Comparison of ENCODE assay signal across 8 cellular contexts in the genomic region with DNA sequence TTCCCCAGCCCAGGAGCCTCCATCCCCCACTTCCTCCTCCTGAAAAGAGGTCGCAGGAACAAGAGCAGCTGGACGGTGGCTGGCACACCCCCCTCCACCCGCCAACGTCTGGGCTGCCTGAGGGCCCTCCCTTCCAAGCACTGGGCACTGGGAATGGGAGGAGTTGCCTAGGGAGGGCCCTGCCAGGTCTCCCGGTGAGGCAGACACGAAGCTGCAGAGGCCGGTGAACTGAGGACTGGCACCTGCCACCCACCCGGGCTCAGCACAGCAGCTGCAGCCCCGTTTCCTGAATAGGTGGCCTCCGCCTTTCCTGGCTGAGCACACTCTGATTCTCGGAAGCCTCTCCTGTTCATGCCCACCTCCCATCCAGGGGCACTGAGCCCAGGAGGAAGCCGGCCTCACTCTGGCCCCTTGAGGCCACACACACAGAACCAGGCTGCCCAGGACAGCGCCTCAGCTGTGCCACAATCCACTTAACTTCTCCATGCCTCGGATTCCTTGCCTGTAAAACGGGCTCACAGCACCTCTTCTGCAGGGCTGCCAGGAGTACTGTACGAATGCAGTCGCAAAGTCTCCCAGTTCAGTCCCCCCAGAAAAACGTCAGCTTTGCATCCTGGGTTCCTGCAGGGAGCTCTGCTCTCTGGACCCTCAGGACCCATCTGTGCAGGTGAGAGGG. TPM values are rescaled to one million over a fixed set of nuclear protein-coding genes. Genes with fewer than 3 reads are reported as not detected.
A peak's percentile ranks its signal among the peaks of the same experiment; 100 is the strongest.
DNase-seq lines count a peak whose midpoint lies in the region; ATAC-seq, FAIRE-seq and TF ChIP-seq lines count a peak whose summit lies in the region.

No MANE protein-coding gene starts in this region.

- no peak overlapping the region for H2BK12ac ChIP-seq in neuronal stem cell (ENCODE audit: low read length)

- H3K4me2 ChIP-seq in endothelial cell of umbilical vein (ENCODE audit: insufficient read depth, low read length) (peak overlapping the region; percentile 56), neuronal stem cell (ENCODE audit: insufficient read depth, low read length, poor library complexity, severe bottlenecking) (peak overlapping the region; percentile 100)

- peak overlapping the region; percentile 91 for H2AK5ac ChIP-seq in neuronal stem cell (ENCODE audit: low read depth, low read length)

- DNase-seq in DMS79 treated with DMSO at 0.1 percent for 48 hours (lab: John Stamatoyannopoulos, UW) (peak; percentile 13), NCI-H345 treated with DMSO at 0.1 percent for 48 hours (lab: John Stamatoyannopoulos, UW; ENCODE audit: unreplicated experiment) (peak; percentile 60), endothelial cell of umbilical vein (ENCODE audit: low read depth, low spot score) (peak; percentile 31), neuronal stem cell (ENCODE audit: low spot score) (no peak), cortex of kidney (lab: John Stamatoyannopoulos, UW) (no peak), NOMO-1 treated with DMSO at 0.1 percent for 48 hours (lab: John Stamatoyannopoulos, UW; ENCODE audit: unreplicated experiment) (no peak), NCI-H1436 treated with DMSO at 0.1 percent for 48 hours (lab: John Stamatoyannopoulos, UW) (no peak)

- H3K27ac ChIP-seq in endothelial cell of umbilical vein (ENCODE audit: insufficient read depth, low read depth, low read length) (no peak overlapping the region), neuronal stem cell (replicated peaks; ENCODE audit: low read length) (no peak overlapping the region)

- TF ChIP-seq POLR2A in endothelial cell of umbilical vein (IDR thresholded peaks at IDR 0.05; ENCODE audit: low read depth, low read length), result no peak

- no peak overlapping the region for H3K9ac ChIP-seq in endothelial cell of umbilical vein (replicated peaks; ENCODE audit: extremely low read depth, insufficient read depth, low read length)
- H3K9ac ChIP-seq in neuronal stem cell (ENCODE audit: low read depth, low read length, poor library complexity), result peak overlapping the region; percentile 86

- peaks cover 41% of the 10 kb centered on the region for H3K4me1 ChIP-seq in endothelial cell of umbilical vein (ENCODE audit: control insufficient read depth, extremely low read depth, insufficient read depth, low read length)
- H3K4me1 ChIP-seq in neuronal stem cell (ENCODE audit: control insufficient read depth in 2 of 2, insufficient read depth in 1 of 2, low read depth in 1 of 2, low read length in 2 of 2), result peaks cover 8 to 40% of the 10 kb centered on the region in 2 donors

- no peaks in the 10 kb centered on the region for H4K20me1 ChIP-seq in endothelial cell of umbilical vein (replicated peaks; ENCODE audit: control insufficient read depth, extremely low read depth, insufficient read depth, low read length)

- no peak overlapping the region for H2BK15ac ChIP-seq in neuronal stem cell (ENCODE audit: low read length)

- no peak overlapping the region for H3K4ac ChIP-seq in neuronal stem cell (ENCODE audit: low read length)

- peak; percentile 38 for FAIRE-seq in endothelial cell of umbilical vein (lab: Jason Lieb, UNC)

- dilution Hi-C loops in endothelial cell of umbilical vein (cut with MboI; ENCODE audit: extremely low pct_ligation_motif_present, low sequenced_read_pairs), result no loop called here

- peak overlapping the region; percentile 91 for H3K23ac ChIP-seq in neuronal stem cell (ENCODE audit: low read depth, low read length, poor library complexity)

- H3K9me3 ChIP-seq in endothelial cell of umbilical vein (replicated peaks; ENCODE audit: control insufficient read depth, insufficient read depth, low read length), result no peaks in the 10 kb centered on the region
- peaks cover 0 to 2% of the 10 kb centered on the region in 2 donors for H3K9me3 ChIP-seq in neuronal stem cell (replicated peaks in 1 of 2; ENCODE audit: control insufficient read depth in 2 of 2, insufficient read depth in 1 of 2, low read depth in 1 of 2, low read length in 2 of 2)

- H3K27me3 ChIP-seq in endothelial cell of umbilical vein (ENCODE audit: control insufficient read depth in 2 of 2, insufficient read depth in 2 of 2, low read length in 2 of 2) (no peaks in the 10 kb centered on the region), neuronal stem cell (ENCODE audit: control insufficient read depth in 3 of 3, insufficient read depth in 3 of 3, low read depth in 1 of 3, low read length in 3 of 3) (peaks cover 4 to 38% (median 24%) of the 10 kb centered on the region in 3 experiments)

- intact Hi-C loops in endothelial cell of umbilical vein (cut with micrococcal nuclease), result loop anchor here (2.0 kb wide), 1 partner anchor 16 kb away; a partner anchor contains a TSS

- POLR2A ChIA-PET in endothelial cell of umbilical vein (lab: Charles Lee), result no interaction called here

- TF ChIP-seq CTCF in endothelial cell of umbilical vein (IDR thresholded peaks at IDR 0.05; ENCODE audit: extremely low read depth in 1 of 2, insufficient read depth in 1 of 2, low read depth in 1 of 2, low read length in 2 of 2), result no peak

- H4K8ac ChIP-seq in neuronal stem cell (ENCODE audit: low read depth, low read length), result no peak overlapping the region

- H2BK5ac ChIP-seq in neuronal stem cell (ENCODE audit: low read length), result no peak overlapping the region

- no peaks in the 10 kb centered on the region for H3K9me1 ChIP-seq in endothelial cell of umbilical vein (replicated peaks; ENCODE audit: control insufficient read depth, extremely low read depth, insufficient read depth, low read length)

- no peak overlapping the region for H4K91ac ChIP-seq in neuronal stem cell (ENCODE audit: low read depth, low read length, poor library complexity)

- BruUV-seq in endothelial cell of umbilical vein (replicated peaks; lab: Mats Ljungman, UMichigan), result no TSS peak

- no CpG with 5 or more reads among the region's 18 CpGs for WGBS in neuronal stem cell (ENCODE audit: extremely low coverage in 2 of 2, insufficient read length in 2 of 2, insufficient replicate concordance in 1 of 2), 2 donors

- H2AFZ ChIP-seq in endothelial cell of umbilical vein (ENCODE audit: low read depth, low read length) (no peak overlapping the region), neuronal stem cell (ENCODE audit: low read length) (no peak overlapping the region)

- no peak for ATAC-seq in HG03469 (IDR thresholded peaks at IDR 0.05; ENCODE audit: unreplicated experiment)

- CTCF ChIA-PET in endothelial cell of umbilical vein (lab: Charles Lee), result interaction anchor here (0.5 to 5.2 kb wide), 7 partner anchors 9 to 258 kb away, joined by 3 to 58 read pairs (median 4); no protein-coding TSS in a partner anchor

- H3K14ac ChIP-seq in neuronal stem cell (ENCODE audit: low read length), result no peak overlapping the region

- H3K79me2 ChIP-seq in endothelial cell of umbilical vein (ENCODE audit: control insufficient read depth, insufficient read depth, low read length), result peaks cover 33% of the 10 kb centered on the region

- H3K79me1 ChIP-seq in neuronal stem cell (ENCODE audit: low read depth, low read length), result peaks cover 7% of the 10 kb centered on the region

- H3K18ac ChIP-seq in neuronal stem cell (ENCODE audit: low read length), result peak overlapping the region; percentile 83

- H3K36me3 ChIP-seq in endothelial cell of umbilical vein (ENCODE audit: control insufficient read depth in 2 of 2, extremely low read depth in 1 of 2, insufficient read depth in 2 of 2, low read length in 2 of 2) (peaks cover 0 to 7% of the 10 kb centered on the region in 2 experiments), neuronal stem cell (replicated peaks in 1 of 2; ENCODE audit: control insufficient read depth in 2 of 2, insufficient read depth in 2 of 2, low read length in 2 of 2) (peaks cover 0 to 4% of the 10 kb centered on the region in 2 donors)

- H3K4me3 ChIP-seq in endothelial cell of umbilical vein (replicated peaks in 1 of 3; ENCODE audit: insufficient read depth in 1 of 3, low read depth in 1 of 3, low read length in 3 of 3) (peak overlapping the region; percentile 28 to 54 (median 44)), neuronal stem cell (ENCODE audit: low read length in 2 of 2) (peak overlapping the region; percentile 82 to 88)

- H2BK120ac ChIP-seq in neuronal stem cell (ENCODE audit: low read depth, low read length), result no peak overlapping the region

RNA-seq across cellular contexts. Expression of a gene that starts 1.3 kb away (rescaled TPM):
- total RNA-seq in endothelial cell of umbilical vein, result 157 and 181 TPM in 2 replicates
- polyA plus RNA-seq in endothelial cell of umbilical vein, result 115 and 144 TPM in 2 replicates
- 36.8 and 76.5 TPM in 2 replicates for polyA plus RNA-seq in endothelial cell of umbilical vein (2011; cell fraction: cytosol; rRNA removed)
- polyA plus RNA-seq in endothelial cell of umbilical vein (2011; cell fraction: nucleus; rRNA removed), result 315 and 318 TPM in 2 replicates
- polyA plus RNA-seq in endothelial cell of umbilical vein (2012), result 82.5 and 142 TPM in 2 replicates
- 15.9 and 21.7 TPM in 2 replicates for polyA minus RNA-seq in endothelial cell of umbilical vein
- polyA minus RNA-seq in endothelial cell of umbilical vein (2011; cell fraction: cytosol; rRNA and poly(A)+ RNA removed), result 49.1 TPM
- 24.8 and 73.7 TPM in 2 replicates for polyA minus RNA-seq in endothelial cell of umbilical vein (2011; cell fraction: nucleus; rRNA and poly(A)+ RNA removed)
- polyA plus RNA-seq in neuronal stem cell (2013, experiment 1 of 2), result 41.2 TPM
- 37.6 TPM for polyA plus RNA-seq in neuronal stem cell (2013, experiment 2 of 2)

RNA-seq across cellular contexts. Expression of a gene that starts 9.2 kb away (rescaled TPM):
- total RNA-seq in endothelial cell of umbilical vein, result not detected in 2 replicates
- polyA plus RNA-seq in endothelial cell of umbilical vein, result 0.03 TPM in 1 of 2 replicates, not detected in the other
- polyA plus RNA-seq in endothelial cell of umbilical vein (2011; cell fraction: cytosol; rRNA removed), result 0.05 TPM in 1 of 2 replicates, not detected in the other
- not detected in 2 replicates for polyA plus RNA-seq in endothelial cell of umbilical vein (2011; cell fraction: nucleus; rRNA removed)
- polyA plus RNA-seq in endothelial cell of umbilical vein (2012), result not detected in 2 replicates
- 0.08 TPM in 1 of 2 replicates, not detected in the other for polyA minus RNA-seq in endothelial cell of umbilical vein
- polyA minus RNA-seq in endothelial cell of umbilical vein (2011; cell fraction: cytosol; rRNA and poly(A)+ RNA removed), result not detected
- not detected in 2 replicates for polyA minus RNA-seq in endothelial cell of umbilical vein (2011; cell fraction: nucleus; rRNA and poly(A)+ RNA removed)
- polyA plus RNA-seq in neuronal stem cell (2013, experiment 1 of 2), result 0.01 TPM
- not detected for polyA plus RNA-seq in neuronal stem cell (2013, experiment 2 of 2)

RNA-seq across cellular contexts. Expression of a gene that starts 12.8 kb away (rescaled TPM):
- not detected in 2 replicates for total RNA-seq in endothelial cell of umbilical vein
- polyA plus RNA-seq in endothelial cell of umbilical vein, result not detected in 2 replicates
- polyA plus RNA-seq in endothelial cell of umbilical vein (2011; cell fraction: cytosol; rRNA removed), result not detected in 2 replicates
- polyA plus RNA-seq in endothelial cell of umbilical vein (2011; cell fraction: nucleus; rRNA removed), result not detected in 2 replicates
- not detected in 2 replicates for polyA plus RNA-seq in endothelial cell of umbilical vein (2012)
- polyA minus RNA-seq in endothelial cell of umbilical vein, result 0.13 TPM in 1 of 2 replicates, not detected in the other
- polyA minus RNA-seq in endothelial cell of umbilical vein (2011; cell fraction: cytosol; rRNA and poly(A)+ RNA removed), result not detected
- not detected in 2 replicates for polyA minus RNA-seq in endothelial cell of umbilical vein (2011; cell fraction: nucleus; rRNA and poly(A)+ RNA removed)
- polyA plus RNA-seq in neuronal stem cell (2013, experiment 1 of 2), result not detected
- not detected for polyA plus RNA-seq in neuronal stem cell (2013, experiment 2 of 2)

RNA-seq across cellular contexts. Expression of a gene that starts 16.6 kb away (rescaled TPM):
- 20.0 and 23.4 TPM in 2 replicates for total RNA-seq in endothelial cell of umbilical vein
- 29.1 and 41.2 TPM in 2 replicates for polyA plus RNA-seq in endothelial cell of umbilical vein
- 16.7 and 19.6 TPM in 2 replicates for polyA plus RNA-seq in endothelial cell of umbilical vein (2011; cell fraction: cytosol; rRNA removed)
- polyA plus RNA-seq in endothelial cell of umbilical vein (2011; cell fraction: nucleus; rRNA removed), result 105 and 118 TPM in 2 replicates
- polyA plus RNA-seq in endothelial cell of umbilical vein (2012), result 20.6 and 41.1 TPM in 2 replicates
- polyA minus RNA-seq in endothelial cell of umbilical vein, result 16.7 and 20.8 TPM in 2 replicates
- polyA minus RNA-seq in endothelial cell of umbilical vein (2011; cell fraction: cytosol; rRNA and poly(A)+ RNA removed), result 35.0 TPM
- 20.9 and 31.0 TPM in 2 replicates for polyA minus RNA-seq in endothelial cell of umbilical vein (2011; cell fraction: nucleus; rRNA and poly(A)+ RNA removed)
- 27.7 TPM for polyA plus RNA-seq in neuronal stem cell (2013, experiment 1 of 2)
- 24.0 TPM for polyA plus RNA-seq in neuronal stem cell (2013, experiment 2 of 2)

RNA-seq across cellular contexts. Expression of a gene that starts 25.7 kb away (rescaled TPM):
- 24.3 and 27.8 TPM in 2 replicates for total RNA-seq in endothelial cell of umbilical vein
- 11.5 and 13.2 TPM in 2 replicates for polyA plus RNA-seq in endothelial cell of umbilical vein
- 13.1 and 17.1 TPM in 2 replicates for polyA plus RNA-seq in endothelial cell of umbilical vein (2011; cell fraction: cytosol; rRNA removed)
- 10.8 and 13.8 TPM in 2 replicates for polyA plus RNA-seq in endothelial cell of umbilical vein (2011; cell fraction: nucleus; rRNA removed)
- 8.2 and 11.9 TPM in 2 replicates for polyA plus RNA-seq in endothelial cell of umbilical vein (2012)
- 5.1 and 6.9 TPM in 2 replicates for polyA minus RNA-seq in endothelial cell of umbilical vein
- 45.6 TPM for polyA minus RNA-seq in endothelial cell of umbilical vein (2011; cell fraction: cytosol; rRNA and poly(A)+ RNA removed)
- polyA minus RNA-seq in endothelial cell of umbilical vein (2011; cell fraction: nucleus; rRNA and poly(A)+ RNA removed), result 4.0 and 4.3 TPM in 2 replicates
- polyA plus RNA-seq in neuronal stem cell (2013, experiment 1 of 2), result 15.6 TPM
- 16.0 TPM for polyA plus RNA-seq in neuronal stem cell (2013, experiment 2 of 2)

Comparison
In these comparisons a context has a peak if more than half of its experiments do, and no peak if none do; other contexts are left out.
1. DNase-seq: peak in DMS79 treated with DMSO at 0.1 percent for 48 hours (single experiment), NCI-H345 treated with DMSO at 0.1 percent for 48 hours (single experiment) and endothelial cell of umbilical vein (single experiment); none in neuronal stem cell (single experiment), cortex of kidney (single experiment), NOMO-1 treated with DMSO at 0.1 percent for 48 hours (single experiment) and NCI-H1436 treated with DMSO at 0.1 percent for 48 hours (single experiment).